ENCODE assay signal across 8 cellular contexts in genomic region chr7:114087674-114088539, GRCh38.
DNase-seq lines count a peak whose midpoint lies in the region; ATAC-seq, FAIRE-seq and TF ChIP-seq lines count a peak whose summit lies in the region.

No MANE protein-coding gene starts in this region.

- intact Hi-C loops in testis (cut with DNase I; ENCODE audit: low total_unique reads), result no loop called here

- H3K79me2 ChIP-seq in keratinocyte (ENCODE audit: control insufficient read depth, insufficient read depth, low read length), result no peaks in the 10 kb centered on the region

- dilution Hi-C loops in keratinocyte (cut with MboI; ENCODE audit: extremely low pct_ligation_motif_present, low sequenced_read_pairs), result no loop called here

- peak; percentile 78 for DNase-seq in DMS 273 (lab: John Stamatoyannopoulos, UW; ENCODE audit: unreplicated experiment)
- no peak for DNase-seq in DMS 273 treated with DMSO at 0.1 percent for 48 hours (lab: John Stamatoyannopoulos, UW)
- DNase-seq in adipocyte (ENCODE audit: low read depth), result no peak
- DNase-seq in keratinocyte (ENCODE audit: low read depth, low spot score), result no peak
- peak; percentile 24 for DNase-seq in testis
- no peak for DNase-seq in dedifferentiated amniotic fluid mesenchymal stem cell (ENCODE audit: extremely low spot score)
- DNase-seq in stimulated activated naive CD8-positive, alpha-beta T cell treated with anti-CD3 and anti-CD28 coated beads, Interleukin-15, Interleukin-2, amounts not matched to agents 100 U/mL and 50 U/mL, for 24 hours, result no peak

- H3K4me1 ChIP-seq in adipocyte (ENCODE audit: control insufficient read depth, insufficient read depth, low read length) (peaks cover 23% of the 10 kb centered on the region), keratinocyte (ENCODE audit: control insufficient read depth, extremely low read depth, insufficient read depth, low read length) (peaks cover 12% of the 10 kb centered on the region), testis (peaks cover 11% of the 10 kb centered on the region)

- peak overlapping the region; percentile 64 for H2AFZ ChIP-seq in keratinocyte (ENCODE audit: control insufficient read depth, low read length)

- H3K4me2 ChIP-seq in keratinocyte (ENCODE audit: control insufficient read depth, extremely low read depth, insufficient read depth, low read depth, low read length), result peak overlapping the region; percentile 85

- WGBS in testis, 2 donors, result 19 to 25% methylated on average over 18 to 31 of the region's 31 CpGs

- no peak for ATAC-seq in HG03571 (IDR thresholded peaks at IDR 0.05; ENCODE audit: unreplicated experiment)
- no peak for ATAC-seq in stimulated activated naive CD8-positive, alpha-beta T cell treated with anti-CD3 and anti-CD28 coated beads, Interleukin-15, Interleukin-2, amounts not matched to agents 100 U/mL and 50 U/mL, for 24 hours

- H3K27ac ChIP-seq in keratinocyte (ENCODE audit: control insufficient read depth, insufficient read depth, low read length) (no peak overlapping the region), testis (no peak overlapping the region)

- no peaks in the 10 kb centered on the region for H4K20me1 ChIP-seq in keratinocyte (ENCODE audit: control insufficient read depth, extremely low read depth, insufficient read depth, low read length)

- no peaks in the 10 kb centered on the region for H3K36me3 ChIP-seq in adipocyte (ENCODE audit: control insufficient read depth, insufficient read depth, low read length, severe bottlenecking)
- no peaks in the 10 kb centered on the region for H3K36me3 ChIP-seq in keratinocyte (ENCODE audit: control insufficient read depth in 2 of 2, extremely low read depth in 1 of 2, insufficient read depth in 2 of 2, low read length in 2 of 2)
- H3K36me3 ChIP-seq in testis (ENCODE audit: low read depth, missing control alignments), result no peaks in the 10 kb centered on the region

- FAIRE-seq in keratinocyte (lab: Jason Lieb, UNC), result peak; percentile 77

- H3K27me3 ChIP-seq in adipocyte (replicated peaks; ENCODE audit: control insufficient read depth, insufficient read depth, low read length), result no peaks in the 10 kb centered on the region
- peaks cover 33% of the 10 kb centered on the region for H3K27me3 ChIP-seq in keratinocyte (ENCODE audit: control insufficient read depth, extremely low read depth, insufficient read depth, low read length)
- peaks cover 2% of the 10 kb centered on the region for H3K27me3 ChIP-seq in testis

- no peak for TF ChIP-seq CTCF in keratinocyte (optimal IDR thresholded peaks at IDR 0.05 in 1 of 3, IDR thresholded peaks at IDR 0.05 in 1 of 3, conservative IDR thresholded peaks at IDR 0.05 in 1 of 3; ENCODE audit: extremely low read depth in 1 of 3, insufficient read depth in 2 of 3, low read length in 3 of 3)
- TF ChIP-seq CTCF in testis (IDR thresholded peaks at IDR 0.05), result no peak

- no peaks in the 10 kb centered on the region for H3K9me3 ChIP-seq in adipocyte (ENCODE audit: control insufficient read depth, low read length)
- no peaks in the 10 kb centered on the region for H3K9me3 ChIP-seq in keratinocyte (ENCODE audit: control insufficient read depth, low read depth, low read length)
- no peaks in the 10 kb centered on the region for H3K9me3 ChIP-seq in testis

- H3K4me3 ChIP-seq in adipocyte (ENCODE audit: low read length) (peak overlapping the region; percentile 98), keratinocyte (ENCODE audit: control insufficient read depth in 2 of 3, extremely low read depth in 1 of 3, insufficient read depth in 2 of 3, low read depth in 1 of 3, low read length in 3 of 3) (peak overlapping the region; percentile 39 to 57 (median 54)), testis (peak overlapping the region in 1 of 2 donors; percentile 21)

- H3K9me1 ChIP-seq in keratinocyte (ENCODE audit: control insufficient read depth, extremely low read depth, insufficient read depth, low read length), result no peaks in the 10 kb centered on the region

- no peak for TF ChIP-seq POLR2A in testis (IDR thresholded peaks at IDR 0.05)

- peak overlapping the region; percentile 87 for H3K9ac ChIP-seq in adipocyte (ENCODE audit: low read length)
- peak overlapping the region; percentile 32 for H3K9ac ChIP-seq in keratinocyte (ENCODE audit: control insufficient read depth, extremely low read depth, insufficient read depth, low read length)

Comparison
In these comparisons a context has a peak if more than half of its experiments do, and no peak if none do; other contexts are left out.
1. DNase-seq: peak in DMS 273 (single experiment) and testis (single experiment); none in DMS 273 treated with DMSO at 0.1 percent for 48 hours (single experiment), adipocyte (single experiment), keratinocyte (single experiment), dedifferentiated amniotic fluid mesenchymal stem cell (single experiment) and stimulated activated naive CD8-positive, alpha-beta T cell treated with anti-CD3 and anti-CD28 coated beads, Interleukin-15, Interleukin-2, amounts not matched to agents 100 U/mL and 50 U/mL, for 24 hours (single experiment).